14 cellular contexts compared by ENCODE assay signal in genomic region chr17:73969956-73970355, GRCh38.
DNase-seq lines count a peak whose midpoint lies in the region; ATAC-seq and TF ChIP-seq lines count a peak whose summit lies in the region.
"Had no signal": no experiment of that assay in that cellular context is flagged by ENCODE, and none has a peak within 500 bp of the region (broad histone marks: within the 10 kb centered on the region; RNA-seq: fewer than 3 reads in every experiment).

No MANE protein-coding gene starts in this region.

- H3K36me3 ChIP-seq in left ventricle myocardium inferior (no peaks in the 10 kb centered on the region), adrenal gland (replicated peaks in 1 of 2) (no peaks in the 10 kb centered on the region), lung (ENCODE audit: control insufficient read depth in 2 of 2, insufficient read depth in 2 of 2, low read length in 2 of 2) (no peaks in the 10 kb centered on the region), aorta (ENCODE audit: control insufficient read depth in 1 of 2, insufficient read depth in 2 of 2, low read length in 1 of 2) (no peaks in the 10 kb centered on the region), psoas muscle (ENCODE audit: insufficient read depth in 1 of 2, low read depth in 1 of 2) (no peaks in the 10 kb centered on the region)

- TF ChIP-seq POLR2A in adrenal gland (IDR thresholded peaks at IDR 0.05): no peak

- H3K27ac ChIP-seq in left ventricle myocardium inferior (replicated peaks): no peak overlapping the region
- no peak overlapping the region for H3K27ac ChIP-seq in adrenal gland
- H3K27ac ChIP-seq in lung (ENCODE audit: low read depth in 1 of 2, low read length in 1 of 2): no peak overlapping the region
- H3K27ac ChIP-seq in aorta (ENCODE audit: low read depth in 1 of 2, low read length in 2 of 2): no peak overlapping the region
- no peak overlapping the region for H3K27ac ChIP-seq in psoas muscle
- H3K27ac ChIP-seq: epithelial cell of prostate had no signal

- no peak overlapping the region for H3K4me3 ChIP-seq in left ventricle myocardium inferior
- no peak overlapping the region for H3K4me3 ChIP-seq in adrenal gland
- no peak overlapping the region for H3K4me3 ChIP-seq in lung
- H3K4me3 ChIP-seq in aorta (ENCODE audit: low read length in 2 of 2): no peak overlapping the region
- H3K4me3 ChIP-seq in psoas muscle: no peak overlapping the region

- 63 to 75% (median 68%) methylated on average over 7 of the region's 7 CpGs for WGBS in adrenal gland, 4 donors
- WGBS in lung, 2 donors: 15 to 30% methylated on average over 7 of the region's 7 CpGs
- 61 to 63% methylated on average over 7 of the region's 7 CpGs for WGBS in aorta, 2 donors
- 68 to 75% (median 70%) methylated on average over 7 of the region's 7 CpGs for WGBS in psoas muscle, 3 donors

- TF ChIP-seq CTCF in left ventricle myocardium inferior (IDR thresholded peaks at IDR 0.05; ENCODE audit: borderline replicate concordance): no peak
- no peak for TF ChIP-seq CTCF in adrenal gland (IDR thresholded peaks at IDR 0.05)
- TF ChIP-seq CTCF in lung (IDR thresholded peaks at IDR 0.05; ENCODE audit: control extremely low read depth, extremely low read depth): no peak
- no peak for TF ChIP-seq CTCF in psoas muscle (IDR thresholded peaks at IDR 0.05)

- intact Hi-C loops in Right ventricle myocardium inferior (cut with DNase I): no loop called here
- intact Hi-C loops in left ventricle myocardium inferior (cut with micrococcal nuclease): no loop called here
- intact Hi-C loops in adrenal gland (cut with DNase I): no loop called here
- intact Hi-C loops in aorta (cut with DNase I): no loop called here
- intact Hi-C loops in psoas muscle (cut with DNase I): no loop called here

- H3K27me3 ChIP-seq in left ventricle myocardium inferior (ENCODE audit: low read depth) (peaks cover 92% of the 10 kb centered on the region), adrenal gland (no peaks in the 10 kb centered on the region), lung (ENCODE audit: control insufficient read depth, insufficient read depth) (no peaks in the 10 kb centered on the region), aorta (ENCODE audit: control insufficient read depth in 1 of 2, insufficient read depth in 2 of 2, low read length in 1 of 2) (peaks cover 0 to 1% of the 10 kb centered on the region in 2 donors), psoas muscle (ENCODE audit: insufficient read depth in 3 of 3, low read length in 2 of 3) (peaks cover 0 to 4% (median 1%) of the 10 kb centered on the region in 3 donors)

- peaks cover 12% of the 10 kb centered on the region for H3K9me3 ChIP-seq in left ventricle myocardium inferior (replicated peaks)
- H3K9me3 ChIP-seq in adrenal gland (replicated peaks in 1 of 3): no peaks in the 10 kb centered on the region
- H3K9me3 ChIP-seq in lung (ENCODE audit: control insufficient read depth in 2 of 2, insufficient read depth in 1 of 2, low read length in 1 of 2): no peaks in the 10 kb centered on the region
- H3K9me3 ChIP-seq in aorta (ENCODE audit: control insufficient read depth, low read length): no peaks in the 10 kb centered on the region
- H3K9me3 ChIP-seq in psoas muscle: no peaks in the 10 kb centered on the region

- ATAC-seq in Right ventricle myocardium inferior (peak; percentile 53), lung (ENCODE audit: insufficient read depth, low FRiP score) (no peak), aorta (ENCODE audit: low FRiP score) (peak; percentile 33), HG02642 (IDR thresholded peaks at IDR 0.05; ENCODE audit: poor library complexity, unreplicated experiment) (no peak), GM21528 (IDR thresholded peaks at IDR 0.05; ENCODE audit: low FRiP score, unreplicated experiment) (no peak), psoas muscle (no peak)

- H3K4me1 ChIP-seq in left ventricle myocardium inferior (peaks cover 8% of the 10 kb centered on the region), adrenal gland (replicated peaks in 1 of 2) (no peaks in the 10 kb centered on the region), lung (ENCODE audit: control insufficient read depth in 2 of 2, insufficient read depth in 2 of 2, low read length in 2 of 2) (no peaks in the 10 kb centered on the region), aorta (ENCODE audit: control insufficient read depth in 1 of 2, insufficient read depth in 2 of 2, low read length in 2 of 2) (no peaks in the 10 kb centered on the region), psoas muscle (no peaks in the 10 kb centered on the region)

- DNase-seq in Right ventricle myocardium inferior (ENCODE audit: missing footprints) (peak; percentile 75), left ventricle myocardium inferior (no peak), adrenal gland (peak in 6 of 7 donors; percentile 18 to 59 (median 43)), lung (ENCODE audit: low spot score) (peak; percentile 77), aorta (peak; percentile 55 to 75), psoas muscle (no peak)
- DNase-seq: activated naive CD8-positive, alpha-beta T cell treated with anti-CD3 and anti-CD28 coated beads, Interleukin-2, amount 10 ng/mL, durations not matched to agents 7 days and 5 days; activated T-cell treated with anti-CD3 and anti-CD28 coated beads for 4 hours; cerebellar nuclear complex; occipital lobe; SW 1271 had no signal

Comparison
In these comparisons a context has a peak if more than half of its experiments do, and no peak if none do; other contexts are left out.
1. DNase-seq: peak in Right ventricle myocardium inferior (single experiment), adrenal gland (6 of 7), lung (single experiment) and aorta (2 of 2); none in left ventricle myocardium inferior (single experiment) and psoas muscle (0 of 2).
2. ATAC-seq: peak in Right ventricle myocardium inferior (single experiment) and aorta (single experiment); none in lung (single experiment), HG02642 (single experiment), GM21528 (single experiment) and psoas muscle (0 of 4).